25 cellular contexts compared by ENCODE assay signal in the genomic region with DNA sequence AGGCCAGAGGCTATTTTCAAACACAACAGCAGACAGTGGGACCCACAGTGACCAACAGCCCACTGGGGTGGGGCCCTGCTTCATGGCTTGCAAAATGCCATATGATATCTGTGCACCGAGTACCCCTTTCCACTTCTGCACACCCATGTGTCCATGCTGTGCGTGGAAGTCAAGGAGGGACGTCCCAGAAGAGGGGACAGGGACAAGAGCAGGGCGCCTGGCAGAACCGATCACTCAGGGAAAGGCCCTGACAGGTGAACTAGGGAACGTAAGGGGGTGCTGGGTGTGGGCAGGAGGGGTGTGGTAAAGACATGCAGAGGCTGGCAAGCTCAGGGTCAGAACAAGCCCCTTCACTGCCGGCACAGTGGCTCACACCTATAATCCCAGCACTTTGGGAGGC. TPM values are rescaled to one million over a fixed set of nuclear protein-coding genes. Genes with fewer than 3 reads are reported as not detected.
DNase-seq lines count a peak whose midpoint lies in the region; ATAC-seq, FAIRE-seq and TF ChIP-seq lines count a peak whose summit lies in the region.
"Had no signal": no experiment of that assay in that cellular context is flagged by ENCODE, and none has a peak within 500 bp of the region (broad histone marks: within the 10 kb centered on the region; RNA-seq: fewer than 3 reads in every experiment).

No MANE protein-coding gene starts in this region.

- TF ChIP-seq CTCF in coronary artery (IDR thresholded peaks at IDR 0.05): no peak
- no peak for TF ChIP-seq CTCF in neural progenitor cell (IDR thresholded peaks at IDR 0.05)
- TF ChIP-seq CTCF in sigmoid colon (IDR thresholded peaks at IDR 0.05): no peak
- no peak for TF ChIP-seq CTCF in D721Med (IDR thresholded peaks at IDR 0.05; ENCODE audit: insufficient read depth, missing control alignments)

- H3K4me3 Mint-ChIP-seq in neural progenitor cell: no peak overlapping the region
- H3K4me3 Mint-ChIP-seq: CD14-positive monocyte; CD4-positive, alpha-beta T cell; HFFc6 had no signal

- no peaks in the 10 kb centered on the region for H3F3A ChIP-seq in neural progenitor cell (ENCODE audit: low read depth)

- H3K4me1 ChIP-seq in neural progenitor cell: no peaks in the 10 kb centered on the region
- peaks cover 0 to 4% (median 4%) of the 10 kb centered on the region in 4 donors for H3K4me1 ChIP-seq in sigmoid colon
- H3K4me1 ChIP-seq: A549, BE2C, HAP-1 had no signal

- WGBS in sigmoid colon, 2 donors: 91 to 94% methylated on average over 7 of the region's 7 CpGs

- no peak for TF ChIP-seq POLR2A in sigmoid colon (IDR thresholded peaks at IDR 0.05)

- H3K9ac ChIP-seq in neural progenitor cell: no peak overlapping the region
- H3K9ac ChIP-seq: BLaER1 treated with 17β-estradiol and CSF1 and Interleukin-3, amounts not matched to agents 10 nM and 100 nM had no signal

- FAIRE-seq in D721Med (lab: Jason Lieb, UNC): no peak
- FAIRE-seq: A549, G401.6, GM12892, H54 had no signal

- H3K9me3 Mint-ChIP-seq in neural progenitor cell: peaks cover 7% of the 10 kb centered on the region

- no peak overlapping the region for H3K27ac ChIP-seq in coronary artery
- H3K27ac ChIP-seq in neural progenitor cell: no peak overlapping the region
- no peak overlapping the region for H3K27ac ChIP-seq in sigmoid colon
- H3K27ac ChIP-seq: A549; BLaER1 treated with 17β-estradiol and CSF1 and Interleukin-3, amounts not matched to agents 10 nM and 100 nM had no signal

- intact Hi-C loops in sigmoid colon (cut with DNase I): no loop called here
- intact Hi-C loops in Right ventricle myocardium superior (cut with DNase I): loop anchor here (10.0 kb wide), 2 partner anchors 354 to 704 kb away; a partner anchor contains a TSS

- no peak for ATAC-seq in Right ventricle myocardium superior (ENCODE audit: poor library complexity)

- H2AFZ ChIP-seq in neural progenitor cell (replicated peaks): no peak overlapping the region

- H3K4me1 Mint-ChIP-seq in neural progenitor cell: peaks cover 5% of the 10 kb centered on the region

- DNase-seq in coronary artery (ENCODE audit: low spot score) (peak; percentile 58), islet precursor cell (peak; percentile 32), neural progenitor cell (ENCODE audit: low spot score) (no peak), sigmoid colon (peak; percentile 62), Right ventricle myocardium superior (no peak), D721Med (ENCODE audit: insufficient read length, low spot score) (no peak)
- DNase-seq in stimulated activated CD4-positive, alpha-beta T cell treated with anti-CD3 and anti-CD28 coated beads, Interleukin-4, amount 100 ng/mL, for 1 hour: no peak
- DNase-seq: 8988T; ACHN; AML-193; BE2C; CD4-positive, alpha-beta T cell; CD8-positive, alpha-beta memory T cell; DMS53; DMS79 treated with DMSO at 0.1 percent for 48 hours; GOT3; HFFc6 had no signal

- H3K9me3 ChIP-seq in neural progenitor cell (ENCODE audit: low read depth): no peaks in the 10 kb centered on the region
- no peaks in the 10 kb centered on the region for H3K9me3 ChIP-seq in sigmoid colon
- H3K9me3 ChIP-seq: BE2C had no signal

- no peaks in the 10 kb centered on the region for H3K79me2 ChIP-seq in neural progenitor cell (ENCODE audit: low read depth)

- H3K4me3 ChIP-seq in coronary artery (no peak overlapping the region), neural progenitor cell (no peak overlapping the region), sigmoid colon (no peak overlapping the region)
- H3K4me3 ChIP-seq: A549; BLaER1 treated with 17β-estradiol and CSF1 and Interleukin-3, amounts not matched to agents 10 nM and 100 nM; HAP-1 had no signal

- H3K27ac Mint-ChIP-seq in neural progenitor cell: peak overlapping the region; percentile 60
- H3K27ac Mint-ChIP-seq: CD14-positive monocyte; CD4-positive, alpha-beta T cell; CD8-positive, alpha-beta memory T cell; HFFc6 had no signal

- H4K20me1 ChIP-seq in neural progenitor cell (ENCODE audit: low read depth): no peaks in the 10 kb centered on the region
- H4K20me1 ChIP-seq: BLaER1 treated with 17β-estradiol and CSF1 and Interleukin-3, amounts not matched to agents 10 nM and 100 nM had no signal

- H3K27me3 ChIP-seq in neural progenitor cell (peaks cover 27% of the 10 kb centered on the region), sigmoid colon (no peaks in the 10 kb centered on the region)
- H3K27me3 ChIP-seq: BE2C; BLaER1 treated with 17β-estradiol and CSF1 and Interleukin-3, amounts not matched to agents 10 nM and 100 nM had no signal

- H3K36me3 ChIP-seq in neural progenitor cell (no peaks in the 10 kb centered on the region), sigmoid colon (no peaks in the 10 kb centered on the region)
- H3K36me3 ChIP-seq: BE2C, HAP-1 had no signal

- TF ChIP-seq EP300 in sigmoid colon (IDR thresholded peaks at IDR 0.05): no peak

- no peak overlapping the region for H3K4me2 ChIP-seq in neural progenitor cell
- H3K4me2 ChIP-seq: A549 had no signal

- no peaks in the 10 kb centered on the region for H3K36me3 Mint-ChIP-seq in neural progenitor cell
- H3K36me3 Mint-ChIP-seq: CD14-positive monocyte had no signal

- H3K27me3 Mint-ChIP-seq in neural progenitor cell (ENCODE audit: insufficient read depth, low read depth): peaks cover 16% of the 10 kb centered on the region

RNA-seq across cellular contexts. Expression of a gene that starts 7.6 kb away (rescaled TPM):
- total RNA-seq in neural progenitor cell (ENCODE audit: low replicate concordance) (0.75 and 0.84 TPM in 2 replicates), sigmoid colon (10 to 100 TPM; 27.6 to 40.7 (median 30.8) TPM), Right ventricle myocardium superior (5.0 TPM)
- polyA plus RNA-seq in sigmoid colon: 1 to 10 TPM; 4.2 to 7.6 (median 5.6) TPM

RNA-seq across cellular contexts. Expression of a gene that starts 58.8 kb away (rescaled TPM):
- total RNA-seq in neural progenitor cell (ENCODE audit: low replicate concordance) (33.6 and 49.6 TPM in 2 replicates), sigmoid colon (100 to 1,000 TPM in 1 of 4 donors, 10 to 100 TPM in 3; 63.9 to 106 (median 88.8) TPM), Right ventricle myocardium superior (294 TPM)
- 100 to 1,000 TPM in 2 of 3 donors, 10 to 100 TPM in 1; 92.7 to 194 (median 134) TPM for polyA plus RNA-seq in sigmoid colon

RNA-seq across cellular contexts. Expression of a gene that starts 59.0 kb away (rescaled TPM):
- total RNA-seq in neural progenitor cell (ENCODE audit: low replicate concordance): 1.7 and 3.7 TPM in 2 replicates
- total RNA-seq in sigmoid colon: 10 to 100 TPM; 26.5 to 45.7 (median 34.2) TPM
- polyA plus RNA-seq in sigmoid colon: 1 to 10 TPM in 2 of 3 donors, not detected in 1; 2.4 to 5.4 TPM
- not detected for total RNA-seq in Right ventricle myocardium superior
- total RNA-seq: CD4-positive, alpha-beta T cell; CD8-positive, alpha-beta memory T cell; Daoy; HFFc6 had no signal
- polyA plus RNA-seq: A549; CD14-positive monocyte; CD8-positive, alpha-beta memory T cell had no signal

Comparison
In these comparisons a context has a peak if more than half of its experiments do, and no peak if none do; other contexts are left out.
1. DNase-seq: peak in coronary artery (single experiment), islet precursor cell (single experiment) and sigmoid colon (single experiment); none in neural progenitor cell (single experiment), Right ventricle myocardium superior (single experiment), stimulated activated CD4-positive, alpha-beta T cell treated with anti-CD3 and anti-CD28 coated beads, Interleukin-4, amount 100 ng/mL, for 1 hour (single experiment) and D721Med (single experiment).